ENCODE assay signal across 11 cellular contexts in the genomic region with DNA sequence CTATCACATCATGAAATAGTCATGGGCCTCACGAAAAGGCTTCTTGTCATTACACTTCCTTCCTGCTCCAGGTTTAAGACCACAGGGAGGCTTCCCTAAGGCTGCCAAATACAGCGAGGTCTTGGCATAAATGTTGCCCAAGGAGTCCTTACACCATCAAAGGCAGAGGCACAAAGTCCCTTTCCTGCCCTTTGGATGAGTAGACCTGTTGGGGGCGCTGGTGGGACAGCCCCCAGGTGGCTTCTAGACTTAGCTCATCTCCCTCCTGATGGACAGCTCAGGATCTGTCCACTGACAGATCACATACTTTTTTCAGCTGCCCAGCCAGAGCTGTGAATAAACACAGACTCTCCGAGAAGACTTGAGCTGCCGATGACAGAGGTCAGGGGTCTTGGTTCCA. TPM values are rescaled to one million over a fixed set of nuclear protein-coding genes. Genes with fewer than 3 reads are reported as not detected.
DNase-seq lines count a peak whose midpoint lies in the region; ATAC-seq, FAIRE-seq and TF ChIP-seq lines count a peak whose summit lies in the region.
"Had no signal": no experiment of that assay in that cellular context is flagged by ENCODE, and none has a peak within 500 bp of the region (broad histone marks: within the 10 kb centered on the region; RNA-seq: fewer than 3 reads in every experiment).

No MANE protein-coding gene starts in this region.

- H3K9me3 ChIP-seq in MG63 (no peaks in the 10 kb centered on the region), K562 (replicated peaks; ENCODE audit: control insufficient read depth, insufficient read depth, low read depth, low read length) (no peaks in the 10 kb centered on the region)
- H3K9me3 ChIP-seq: gastroesophageal sphincter had no signal

- no peaks in the 10 kb centered on the region for H3K36me3 ChIP-seq in MG63
- no peaks in the 10 kb centered on the region for H3K36me3 ChIP-seq in K562 (ENCODE audit: control insufficient read depth, insufficient read depth, low read length)
- H3K36me3 ChIP-seq: gastroesophageal sphincter had no signal

- peak in 1 of 2 experiments; percentile 45; a peak in 2 of 4 replicates for TF ChIP-seq RAD21 in K562 (CRISPR knock-in tag; conservative IDR thresholded peaks at IDR 0.05 in 1 of 2, IDR thresholded peaks at IDR 0.05 in 1 of 2)

- in situ Hi-C loops in K562 (cut with MboI): no loop called here

- no peak overlapping the region for H3K27ac ChIP-seq in K562 (ENCODE audit: extremely low read depth, low read depth, low read length)
- no peak overlapping the region for H3K27ac ChIP-seq in substantia nigra (ENCODE audit: low read depth, low read length, poor library complexity, severe bottlenecking)
- H3K27ac ChIP-seq: gastroesophageal sphincter had no signal

- POLR2A ChIA-PET in K562 (lab: Yijun Ruan, JAX): interaction anchor here (0.9 to 1.2 kb wide), 2 partner anchors 12 to 15 kb away, joined by 3 to 4 read pairs; a partner anchor contains a TSS

- no peak overlapping the region for H3K9ac ChIP-seq in K562 (ENCODE audit: insufficient read depth in 1 of 2, low read depth in 2 of 2, low read length in 2 of 2)

- WGBS in K562 (ENCODE audit: insufficient coverage, low coverage, missing lambda C conversion rate): 21% methylated on average over 5 of the region's 5 CpGs

- no peaks in the 10 kb centered on the region for H3K9me3 Mint-ChIP-seq in nephron progenitor cell
- H3K9me3 Mint-ChIP-seq: activated CD4-positive, alpha-beta T cell treated with anti-CD3 and anti-CD28 coated beads, Interleukin-2, amount 10 ng/mL, durations not matched to agents 7 days and 5 days had no signal

- peak; percentile 85 for ATAC-seq in K562

- peak; percentile 64 for TF ChIP-seq CTCF in GM12874 (IDR thresholded peaks at IDR 0.05; ENCODE audit: insufficient read depth, low read depth, low read length)
- TF ChIP-seq CTCF in K562 (IDR thresholded peaks at IDR 0.05 in 2 of 3, conservative IDR thresholded peaks at IDR 0.05 in 1 of 3; ENCODE audit: insufficient read depth in 2 of 3, low read depth in 1 of 3, low read length in 3 of 3): peak; percentile 62 to 72 (median 70)
- peak; percentile 29 for TF ChIP-seq CTCF in nephron progenitor cell (IDR thresholded peaks at IDR 0.05)

- no peaks in the 10 kb centered on the region for H3K36me3 Mint-ChIP-seq in nephron progenitor cell (ENCODE audit: low read depth)

- H3K79me2 ChIP-seq in K562 (ENCODE audit: control insufficient read depth, insufficient read depth, low read length): no peaks in the 10 kb centered on the region

- H3K4me3 ChIP-seq in MG63: no peak overlapping the region
- no peak overlapping the region for H3K4me3 ChIP-seq in K562
- H3K4me3 ChIP-seq: gastroesophageal sphincter had no signal

- H3K27ac Mint-ChIP-seq in nephron progenitor cell: peak overlapping the region; percentile 85
- H3K27ac Mint-ChIP-seq: activated CD4-positive, alpha-beta T cell treated with anti-CD3 and anti-CD28 coated beads, Interleukin-2, amount 10 ng/mL, durations not matched to agents 7 days and 5 days had no signal

- intact Hi-C loops in K562 (cut with micrococcal nuclease): loop anchor here (5.0 kb wide), 1 partner anchor 807 kb away; no protein-coding TSS in a partner anchor

- no peak for FAIRE-seq in K562 (lab: Jason Lieb, UNC)

- no peak overlapping the region for H3K4me2 ChIP-seq in K562 (ENCODE audit: insufficient read depth, low read length)

- CTCF ChIA-PET in K562 (lab: Yijun Ruan, JAX; ENCODE audit: low intra/inter-chr PET ratio): interaction anchor here (0.6 kb wide), 1 partner anchor 637 kb away, joined by 4 read pairs; no protein-coding TSS in a partner anchor

- H2AFZ ChIP-seq in K562 (ENCODE audit: low read depth, low read length): no peak overlapping the region

- no peak for TF ChIP-seq POLR2A in K562 (conservative IDR thresholded peaks at IDR 0.05)

- no peaks in the 10 kb centered on the region; the same call in 1 of the 2 replicates for H4K20me1 ChIP-seq in K562 (replicated peaks; ENCODE audit: control insufficient read depth, insufficient read depth, low read length)

- peaks cover 52% of the 10 kb centered on the region for H3K27me3 Mint-ChIP-seq in nephron progenitor cell (ENCODE audit: low read depth, poor library complexity)
- H3K27me3 Mint-ChIP-seq: activated CD4-positive, alpha-beta T cell treated with anti-CD3 and anti-CD28 coated beads, Interleukin-2, amount 10 ng/mL, durations not matched to agents 7 days and 5 days had no signal

- DNase-seq in MG63 (peak; percentile 32), K562 (ENCODE audit: extremely low read depth in 1 of 4, low spot score in 3 of 4) (peak; percentile 46 to 57 (median 52)), nephron progenitor cell (peak; percentile 14), SW 1271 (lab: John Stamatoyannopoulos, UW) (no peak), NCI-H2107 (lab: John Stamatoyannopoulos, UW) (no peak), foreskin melanocyte (no peak), substantia nigra (lab: John Stamatoyannopoulos, UW) (no peak)
- DNase-seq: activated CD4-positive, alpha-beta T cell treated with anti-CD3 and anti-CD28 coated beads, Interleukin-2, amount 10 ng/mL, durations not matched to agents 7 days and 5 days; amniotic stem cell had no signal

- no peak for TF ChIP-seq EP300 in K562 (IDR thresholded peaks at IDR 0.05; ENCODE audit: low read length)

- peaks cover 0 to 7% of the 10 kb centered on the region in 2 experiments; a peak in 4 of 5 replicates for H3K4me1 ChIP-seq in K562 (replicated peaks in 1 of 2; ENCODE audit: control insufficient read depth in 2 of 2, insufficient read depth in 2 of 2, low read length in 2 of 2)

- no peaks in the 10 kb centered on the region for H3K9me1 ChIP-seq in K562 (ENCODE audit: control insufficient read depth, insufficient read depth, low read length)

- BruUV-seq in K562 (replicated peaks; lab: Mats Ljungman, UMichigan): no TSS peak

- H3K27me3 ChIP-seq in MG63: no peaks in the 10 kb centered on the region
- H3K27me3 ChIP-seq in K562 (ENCODE audit: control insufficient read depth in 2 of 2, insufficient read depth in 2 of 2, low read length in 2 of 2): no peaks in the 10 kb centered on the region
- H3K27me3 ChIP-seq: gastroesophageal sphincter had no signal

- H3K4me3 Mint-ChIP-seq in nephron progenitor cell: no peak overlapping the region
- H3K4me3 Mint-ChIP-seq: activated CD4-positive, alpha-beta T cell treated with anti-CD3 and anti-CD28 coated beads, Interleukin-2, amount 10 ng/mL, durations not matched to agents 7 days and 5 days had no signal

- peaks cover 40% of the 10 kb centered on the region for H3K4me1 Mint-ChIP-seq in nephron progenitor cell

TF ChIP-seq in K562, 482 proteins besides CTCF, POLR2A, EP300 and RAD21 (continues in another document):
- TF ChIP-seq ZNF589 (CRISPR knock-in tag; IDR thresholded peaks at IDR 0.05; ENCODE audit: low read depth) (no peak), XRCC3 (IDR thresholded peaks at IDR 0.05) (no peak), MEIS2 (IDR thresholded peaks at IDR 0.05; ENCODE audit: partially characterized antibody) (peak; percentile 75), TAF1 (IDR thresholded peaks at IDR 0.05; ENCODE audit: control insufficient read depth, extremely low read depth, insufficient read depth, low read length, severe bottlenecking) (no peak), ZC3H8 (IDR thresholded peaks at IDR 0.05) (no peak), CTBP1 (IDR thresholded peaks at IDR 0.05; ENCODE audit: borderline replicate concordance) (peak; percentile 54)
- TF ChIP-seq, protein P1, sequence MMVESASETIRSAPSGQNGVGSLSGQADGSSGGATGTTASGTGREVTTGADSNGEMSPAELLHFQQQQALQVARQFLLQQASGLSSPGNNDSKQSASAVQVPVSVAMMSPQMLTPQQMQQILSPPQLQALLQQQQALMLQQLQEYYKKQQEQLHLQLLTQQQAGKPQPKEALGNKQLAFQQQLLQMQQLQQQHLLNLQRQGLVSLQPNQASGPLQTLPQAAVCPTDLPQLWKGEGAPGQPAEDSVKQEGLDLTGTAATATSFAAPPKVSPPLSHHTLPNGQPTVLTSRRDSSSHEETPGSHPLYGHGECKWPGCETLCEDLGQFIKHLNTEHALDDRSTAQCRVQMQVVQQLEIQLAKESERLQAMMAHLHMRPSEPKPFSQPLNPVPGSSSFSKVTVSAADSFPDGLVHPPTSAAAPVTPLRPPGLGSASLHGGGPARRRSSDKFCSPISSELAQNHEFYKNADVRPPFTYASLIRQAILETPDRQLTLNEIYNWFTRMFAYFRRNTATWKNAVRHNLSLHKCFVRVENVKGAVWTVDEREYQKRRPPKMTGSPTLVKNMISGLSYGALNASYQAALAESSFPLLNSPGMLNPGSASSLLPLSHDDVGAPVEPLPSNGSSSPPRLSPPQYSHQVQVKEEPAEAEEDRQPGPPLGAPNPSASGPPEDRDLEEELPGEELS (CRISPR knock-in tag; IDR thresholded peaks at IDR 0.05; ENCODE audit: borderline replicate concordance): no peak

RNA-seq across cellular contexts. Expression of a gene that starts 15.5 kb away (rescaled TPM):
- total RNA-seq in MG63 (2014; rRNA removed; shearing (Covaris generic); ENCODE audit: low replicate concordance): 2.7 and 4.1 TPM in 2 replicates
- total RNA-seq in K562 (2011; cell fraction: chromatin; rRNA removed; ENCODE audit: low replicate concordance): 2.3 and 4.4 TPM in 2 replicates
- total RNA-seq in K562 (2011; cell fraction: nucleolus; rRNA removed): 2.2 and 3.2 TPM in 2 replicates
- 5.2 and 10.3 TPM in 2 replicates for total RNA-seq in K562 (2011; cell fraction: nucleoplasm; rRNA removed)
- 3.3 and 3.7 TPM in 2 replicates for total RNA-seq in K562 (2014; rRNA removed)
- total RNA-seq in K562 (2014; rRNA removed; fragmentation: Illumina TruSeq; extraction: Trizol): 5.7 and 5.8 TPM in 2 replicates
- total RNA-seq in K562 (2015; rRNA removed; fragmentation: Illumina TruSeq; extraction: Trizol): 4.3 TPM in 2 replicates
- 5.2 TPM in 2 replicates for total RNA-seq in K562 (2021)
- 2.5 and 3.8 TPM in 2 replicates for polyA plus RNA-seq in K562 (2011; rRNA removed)
- 1.4 and 1.9 TPM in 2 replicates for polyA plus RNA-seq in K562 (2011; cell fraction: cytosol; rRNA removed)
- 0.86 and 0.88 TPM in 2 replicates for polyA plus RNA-seq in K562 (2011; cell fraction: nucleus; rRNA removed)
- 4.4 and 5.3 TPM in 2 replicates for polyA plus RNA-seq in K562 (2012)
- polyA plus RNA-seq in K562 (2014; fragmentation: Illumina TruSeq; extraction: Trizol): 5.6 and 6.2 TPM in 2 replicates
- polyA plus RNA-seq in K562 (2014; fragmentation: Nextera tagmentation; extraction: Ambion mirVana): 1 to 10 TPM; 2.1 to 2.3 TPM
- 3.5 TPM in 2 replicates for polyA plus RNA-seq in K562 (2014; rRNA removed)
- polyA minus RNA-seq in K562 (2011; rRNA and poly(A)+ RNA removed): 4.6 and 5.8 TPM in 2 replicates
- 3.9 and 4.0 TPM in 2 replicates for polyA minus RNA-seq in K562 (2011; cell fraction: cytosol; rRNA and poly(A)+ RNA removed)
- polyA minus RNA-seq in K562 (2011; cell fraction: nucleus; rRNA and poly(A)+ RNA removed): 0.81 and 1.1 TPM in 2 replicates

Comparison
In these comparisons a context has a peak if more than half of its experiments do, and no peak if none do; other contexts are left out.
1. DNase-seq: peak in MG63 (single experiment), K562 (4 of 4) and nephron progenitor cell (single experiment); none in SW 1271 (0 of 2), NCI-H2107 (single experiment), foreskin melanocyte (single experiment) and substantia nigra (0 of 49).
2. Peak in every context shown above with its lines, with median percentiles within 50 percentile points of each other: CTCF ChIP-seq.